In genomic region chr3:191412764-191413163, GRCh38 we compare ENCODE assay signal across 10 cellular contexts. TPM values are rescaled to one million over a fixed set of nuclear protein-coding genes. Genes with fewer than 3 reads are reported as not detected.
DNase-seq lines count a peak whose midpoint lies in the region; ATAC-seq and TF ChIP-seq lines count a peak whose summit lies in the region.
"Had no signal": no experiment of that assay in that cellular context is flagged by ENCODE, and none has a peak within 500 bp of the region (broad histone marks: within the 10 kb centered on the region; RNA-seq: fewer than 3 reads in every experiment).

No MANE protein-coding gene starts in this region.

- TF ChIP-seq CTCF in fibroblast of mammary gland (conservative IDR thresholded peaks at IDR 0.05; ENCODE audit: control insufficient read depth, insufficient read depth, low read depth, low read length), result no peak
- TF ChIP-seq CTCF in right atrium auricular region (IDR thresholded peaks at IDR 0.05), result no peak

- no peaks in the 10 kb centered on the region for H3K4me1 ChIP-seq in right atrium auricular region

- DNase-seq in GM04504 (ENCODE audit: low read depth) (peak; percentile 91), RPMI7951 (ENCODE audit: low read depth) (peak; percentile 98), fibroblast of mammary gland (ENCODE audit: low read depth) (peak; percentile 93), pulmonary artery endothelial cell (ENCODE audit: low read depth, low spot score) (peak; percentile 93), cerebellar nuclear complex (lab: John Stamatoyannopoulos, UW) (no peak), right atrium auricular region (ENCODE audit: low spot score) (no peak), UCSD-AML1 (lab: John Stamatoyannopoulos, UW; ENCODE audit: unreplicated experiment) (no peak)
- DNase-seq: activated CD8-positive, alpha-beta memory T cell treated with anti-CD3 and anti-CD28 coated beads, Interleukin-2, amount 10 ng/mL, durations not matched to agents 7 days and 5 days had no signal

- H3K4me3 ChIP-seq in fibroblast of mammary gland (ENCODE audit: control insufficient read depth, low read depth, low read length), result no peak overlapping the region
- no peak overlapping the region for H3K4me3 ChIP-seq in right atrium auricular region

- H3K9me3 ChIP-seq in right atrium auricular region, result peaks cover 0 to 11% of the 10 kb centered on the region in 2 donors

- no peak for ATAC-seq in GM21360 (IDR thresholded peaks at IDR 0.05; ENCODE audit: unreplicated experiment)
- ATAC-seq: activated CD8-positive, alpha-beta memory T cell treated with anti-CD3 and anti-CD28 coated beads, Interleukin-2, amount 10 ng/mL, durations not matched to agents 7 days and 5 days had no signal

- H3K27me3 ChIP-seq in right atrium auricular region, result no peaks in the 10 kb centered on the region

- no peak overlapping the region for H3K27ac ChIP-seq in right atrium auricular region

- H3K36me3 ChIP-seq in right atrium auricular region, result no peaks in the 10 kb centered on the region

RNA-seq across cellular contexts. Expression of gene PYDC2, which starts 48.2 kb away (rescaled TPM):
- not detected in 2 replicates for total RNA-seq in RPMI7951 (2014; rRNA removed; shearing (Covaris generic))
- not detected in 2 replicates for total RNA-seq in pulmonary artery endothelial cell
- not detected for total RNA-seq in right atrium auricular region
- total RNA-seq: activated CD8-positive, alpha-beta memory T cell treated with anti-CD3 and anti-CD28 coated beads, Interleukin-2, amount 10 ng/mL, durations not matched to agents 7 days and 5 days; HT-29 had no signal

Comparison
In these comparisons a context has a peak if more than half of its experiments do, and no peak if none do; other contexts are left out.
1. DNase-seq: peak in GM04504 (single experiment), RPMI7951 (single experiment), fibroblast of mammary gland (single experiment) and pulmonary artery endothelial cell (single experiment); none in cerebellar nuclear complex (0 of 2), right atrium auricular region (single experiment) and UCSD-AML1 (single experiment).